ENCODE assay signal across 8 cellular contexts in genomic region chr14:59360923-59361794, GRCh38.
DNase-seq lines count a peak whose midpoint lies in the region; ATAC-seq and TF ChIP-seq lines count a peak whose summit lies in the region.
"Had no signal": no experiment of that assay in that cellular context is flagged by ENCODE, and none has a peak within 500 bp of the region (broad histone marks: within the 10 kb centered on the region; RNA-seq: fewer than 3 reads in every experiment).

No MANE protein-coding gene starts in this region.

- H3K27ac Mint-ChIP-seq in endothelial cell (ENCODE audit: unreplicated experiment) (no peak overlapping the region), glutamatergic neuron (ENCODE audit: unreplicated experiment) (no peak overlapping the region)

- no peaks in the 10 kb centered on the region for H3K9me3 ChIP-seq in muscle layer of duodenum (ENCODE audit: control insufficient read depth in 1 of 2, low read length in 2 of 2)
- H3K9me3 ChIP-seq: neutrophil had no signal

- H3K27me3 Mint-ChIP-seq in endothelial cell (ENCODE audit: unreplicated experiment) (peaks cover 9% of the 10 kb centered on the region), glutamatergic neuron (ENCODE audit: unreplicated experiment) (peaks cover 2% of the 10 kb centered on the region)

- peaks cover 3 to 19% of the 10 kb centered on the region in 2 donors for H3K4me1 ChIP-seq in muscle layer of duodenum (ENCODE audit: control insufficient read depth in 1 of 2, insufficient read depth in 2 of 2, low read length in 2 of 2)

- H3K4me3 ChIP-seq in muscle layer of duodenum (ENCODE audit: low read depth in 1 of 2, low read length in 2 of 2): no peak overlapping the region

- peaks cover 14% of the 10 kb centered on the region for H3K4me1 Mint-ChIP-seq in endothelial cell (ENCODE audit: unreplicated experiment)
- H3K4me1 Mint-ChIP-seq in glutamatergic neuron (ENCODE audit: low read depth, unreplicated experiment): no peaks in the 10 kb centered on the region

- TF ChIP-seq CTCF in endothelial cell (IDR thresholded peaks at IDR 0.05; ENCODE audit: unreplicated experiment) (no peak), glutamatergic neuron (IDR thresholded peaks at IDR 0.05; ENCODE audit: partially characterized antibody, unreplicated experiment) (no peak)

- peaks cover 15 to 18% of the 10 kb centered on the region in 2 donors for H3K36me3 ChIP-seq in muscle layer of duodenum (ENCODE audit: control insufficient read depth in 1 of 2, insufficient read depth in 2 of 2, low read length in 2 of 2)
- H3K36me3 ChIP-seq: neutrophil had no signal

- H3K36me3 Mint-ChIP-seq in endothelial cell (ENCODE audit: low read depth, unreplicated experiment): peaks cover 45% of the 10 kb centered on the region
- peaks cover 7% of the 10 kb centered on the region for H3K36me3 Mint-ChIP-seq in glutamatergic neuron (ENCODE audit: unreplicated experiment)

- H3K9me3 Mint-ChIP-seq in endothelial cell (ENCODE audit: unreplicated experiment): no peaks in the 10 kb centered on the region
- no peaks in the 10 kb centered on the region for H3K9me3 Mint-ChIP-seq in glutamatergic neuron (ENCODE audit: unreplicated experiment)

- H3K27me3 ChIP-seq in muscle layer of duodenum (ENCODE audit: low read depth, low read length): no peaks in the 10 kb centered on the region
- H3K27me3 ChIP-seq: neutrophil had no signal

- H3K27ac ChIP-seq in cingulate gyrus (ENCODE audit: low read depth, low read length) (peak overlapping the region; percentile 42), muscle layer of duodenum (ENCODE audit: low read length) (peak overlapping the region; percentile 53)
- H3K27ac ChIP-seq: neutrophil had no signal

- DNase-seq in NCI-H526 treated with DMSO at 0.1 percent for 48 hours (lab: John Stamatoyannopoulos, UW) (peak; percentile 76), endothelial cell (ENCODE audit: low spot score) (no peak), NCI-H187 (lab: John Stamatoyannopoulos, UW) (no peak), glutamatergic neuron (no peak)

- ATAC-seq in HG03060 (IDR thresholded peaks at IDR 0.05; ENCODE audit: low read depth, unreplicated experiment): peak; percentile 37

- H3K4me3 Mint-ChIP-seq in endothelial cell (ENCODE audit: unreplicated experiment) (no peak overlapping the region), glutamatergic neuron (ENCODE audit: unreplicated experiment) (no peak overlapping the region)
